Comparison of ENCODE assay signal across 1 cellular context in genomic region chr16:78659216-78659615, GRCh38.
TF ChIP-seq lines count a peak whose summit lies in the region.

No MANE protein-coding gene starts in this region.

TF ChIP-seq in SK-N-SH treated with all-trans-retinoic acid at 6 μM for 48 hours, 23 proteins besides CTCF, POLR2A, EP300 and RAD21 (continued from another document):
- TF ChIP-seq, protein P1, sequence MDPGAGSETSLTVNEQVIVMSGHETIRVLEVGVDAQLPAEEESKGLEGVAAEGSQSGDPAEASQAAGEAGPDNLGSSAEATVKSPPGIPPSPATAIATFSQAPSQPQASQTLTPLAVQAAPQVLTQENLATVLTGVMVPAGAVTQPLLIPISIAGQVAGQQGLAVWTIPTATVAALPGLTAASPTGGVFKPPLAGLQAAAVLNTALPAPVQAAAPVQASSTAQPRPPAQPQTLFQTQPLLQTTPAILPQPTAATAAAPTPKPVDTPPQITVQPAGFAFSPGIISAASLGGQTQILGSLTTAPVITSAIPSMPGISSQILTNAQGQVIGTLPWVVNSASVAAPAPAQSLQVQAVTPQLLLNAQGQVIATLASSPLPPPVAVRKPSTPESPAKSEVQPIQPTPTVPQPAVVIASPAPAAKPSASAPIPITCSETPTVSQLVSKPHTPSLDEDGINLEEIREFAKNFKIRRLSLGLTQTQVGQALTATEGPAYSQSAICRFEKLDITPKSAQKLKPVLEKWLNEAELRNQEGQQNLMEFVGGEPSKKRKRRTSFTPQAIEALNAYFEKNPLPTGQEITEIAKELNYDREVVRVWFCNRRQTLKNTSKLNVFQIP (CRISPR knock-in tag; IDR thresholded peaks at IDR 0.05; ENCODE audit: borderline replicate concordance, low read depth): no peak
- TF ChIP-seq, protein P2, sequence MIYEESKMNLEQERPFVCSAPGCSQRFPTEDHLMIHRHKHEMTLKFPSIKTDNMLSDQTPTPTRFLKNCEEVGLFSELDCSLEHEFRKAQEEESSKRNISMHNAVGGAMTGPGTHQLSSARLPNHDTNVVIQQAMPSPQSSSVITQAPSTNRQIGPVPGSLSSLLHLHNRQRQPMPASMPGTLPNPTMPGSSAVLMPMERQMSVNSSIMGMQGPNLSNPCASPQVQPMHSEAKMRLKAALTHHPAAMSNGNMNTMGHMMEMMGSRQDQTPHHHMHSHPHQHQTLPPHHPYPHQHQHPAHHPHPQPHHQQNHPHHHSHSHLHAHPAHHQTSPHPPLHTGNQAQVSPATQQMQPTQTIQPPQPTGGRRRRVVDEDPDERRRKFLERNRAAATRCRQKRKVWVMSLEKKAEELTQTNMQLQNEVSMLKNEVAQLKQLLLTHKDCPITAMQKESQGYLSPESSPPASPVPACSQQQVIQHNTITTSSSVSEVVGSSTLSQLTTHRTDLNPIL (CRISPR knock-in tag; IDR thresholded peaks at IDR 0.05; ENCODE audit: low read depth): no peak
- TF ChIP-seq BACH2 (CRISPR knock-in tag; IDR thresholded peaks at IDR 0.05; ENCODE audit: borderline replicate concordance) (no peak), RARB (CRISPR knock-in tag; IDR thresholded peaks at IDR 0.05) (no peak), ARNTL (CRISPR knock-in tag; IDR thresholded peaks at IDR 0.05; ENCODE audit: borderline replicate concordance, low read depth) (no peak), ZNF8 (CRISPR knock-in tag; IDR thresholded peaks at IDR 0.05) (no peak), ESRRG (CRISPR knock-in tag; IDR thresholded peaks at IDR 0.05) (no peak), PPARA (CRISPR knock-in tag; IDR thresholded peaks at IDR 0.05; ENCODE audit: borderline replicate concordance) (no peak), ZFP3 (CRISPR knock-in tag; IDR thresholded peaks at IDR 0.05) (no peak), TCF4 (CRISPR knock-in tag; IDR thresholded peaks at IDR 0.05; ENCODE audit: borderline replicate concordance) (no peak), ZC3H10 (CRISPR knock-in tag; IDR thresholded peaks at IDR 0.05) (no peak), GLIS3 (CRISPR knock-in tag; IDR thresholded peaks at IDR 0.05) (no peak), OSR1 (CRISPR knock-in tag; IDR thresholded peaks at IDR 0.05) (no peak), ISL1 (CRISPR knock-in tag; IDR thresholded peaks at IDR 0.05) (no peak), ZNF70 (CRISPR knock-in tag; IDR thresholded peaks at IDR 0.05) (no peak), CSDC2 (CRISPR knock-in tag; IDR thresholded peaks at IDR 0.05) (no peak)
- TF ChIP-seq, protein P3, sequence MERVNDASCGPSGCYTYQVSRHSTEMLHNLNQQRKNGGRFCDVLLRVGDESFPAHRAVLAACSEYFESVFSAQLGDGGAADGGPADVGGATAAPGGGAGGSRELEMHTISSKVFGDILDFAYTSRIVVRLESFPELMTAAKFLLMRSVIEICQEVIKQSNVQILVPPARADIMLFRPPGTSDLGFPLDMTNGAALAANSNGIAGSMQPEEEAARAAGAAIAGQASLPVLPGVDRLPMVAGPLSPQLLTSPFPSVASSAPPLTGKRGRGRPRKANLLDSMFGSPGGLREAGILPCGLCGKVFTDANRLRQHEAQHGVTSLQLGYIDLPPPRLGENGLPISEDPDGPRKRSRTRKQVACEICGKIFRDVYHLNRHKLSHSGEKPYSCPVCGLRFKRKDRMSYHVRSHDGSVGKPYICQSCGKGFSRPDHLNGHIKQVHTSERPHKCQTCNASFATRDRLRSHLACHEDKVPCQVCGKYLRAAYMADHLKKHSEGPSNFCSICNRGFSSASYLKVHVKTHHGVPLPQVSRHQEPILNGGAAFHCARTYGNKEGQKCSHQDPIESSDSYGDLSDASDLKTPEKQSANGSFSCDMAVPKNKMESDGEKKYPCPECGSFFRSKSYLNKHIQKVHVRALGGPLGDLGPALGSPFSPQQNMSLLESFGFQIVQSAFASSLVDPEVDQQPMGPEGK (CRISPR knock-in tag; IDR thresholded peaks at IDR 0.05; ENCODE audit: borderline replicate concordance): no peak
- TF ChIP-seq, protein P4, sequence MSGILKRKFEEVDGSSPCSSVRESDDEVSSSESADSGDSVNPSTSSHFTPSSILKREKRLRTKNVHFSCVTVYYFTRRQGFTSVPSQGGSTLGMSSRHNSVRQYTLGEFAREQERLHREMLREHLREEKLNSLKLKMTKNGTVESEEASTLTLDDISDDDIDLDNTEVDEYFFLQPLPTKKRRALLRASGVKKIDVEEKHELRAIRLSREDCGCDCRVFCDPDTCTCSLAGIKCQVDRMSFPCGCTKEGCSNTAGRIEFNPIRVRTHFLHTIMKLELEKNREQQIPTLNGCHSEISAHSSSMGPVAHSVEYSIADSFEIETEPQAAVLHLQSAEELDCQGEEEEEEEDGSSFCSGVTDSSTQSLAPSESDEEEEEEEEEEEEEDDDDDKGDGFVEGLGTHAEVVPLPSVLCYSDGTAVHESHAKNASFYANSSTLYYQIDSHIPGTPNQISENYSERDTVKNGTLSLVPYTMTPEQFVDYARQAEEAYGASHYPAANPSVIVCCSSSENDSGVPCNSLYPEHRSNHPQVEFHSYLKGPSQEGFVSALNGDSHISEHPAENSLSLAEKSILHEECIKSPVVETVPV (CRISPR knock-in tag; IDR thresholded peaks at IDR 0.05): no peak
